Comparison of ENCODE assay signal across 1 cellular context in genomic region chr19:35716985-35717664, GRCh38.
TF ChIP-seq lines count a peak whose summit lies in the region.

No MANE protein-coding gene starts in this region.

TF ChIP-seq in HepG2, 621 proteins besides CTCF, POLR2A, EP300 and RAD21 (continued from another document):
- no peak for TF ChIP-seq NFAT5 (CRISPR knock-in tag; IDR thresholded peaks at IDR 0.05)
- no peak for TF ChIP-seq FLYWCH1 (CRISPR knock-in tag; IDR thresholded peaks at IDR 0.05)
- TF ChIP-seq ZBTB4 (CRISPR knock-in tag; IDR thresholded peaks at IDR 0.05; ENCODE audit: borderline replicate concordance): no peak
- TF ChIP-seq KDM5A (IDR thresholded peaks at IDR 0.05; ENCODE audit: borderline replicate concordance, low read length): peak; percentile 81
- peak; percentile 85 for TF ChIP-seq KLF12 (CRISPR knock-in tag; IDR thresholded peaks at IDR 0.05; ENCODE audit: borderline replicate concordance)
- no peak; the same call in 1 of the 2 replicates for TF ChIP-seq SNAI1 (CRISPR knock-in tag; IDR thresholded peaks at IDR 0.05; ENCODE audit: borderline replicate concordance)
- TF ChIP-seq ASH2L (IDR thresholded peaks at IDR 0.05; ENCODE audit: insufficient read length, low read depth, low read length): peak; percentile 41
